ENCODE assay signal across 16 cellular contexts in the genomic region with DNA sequence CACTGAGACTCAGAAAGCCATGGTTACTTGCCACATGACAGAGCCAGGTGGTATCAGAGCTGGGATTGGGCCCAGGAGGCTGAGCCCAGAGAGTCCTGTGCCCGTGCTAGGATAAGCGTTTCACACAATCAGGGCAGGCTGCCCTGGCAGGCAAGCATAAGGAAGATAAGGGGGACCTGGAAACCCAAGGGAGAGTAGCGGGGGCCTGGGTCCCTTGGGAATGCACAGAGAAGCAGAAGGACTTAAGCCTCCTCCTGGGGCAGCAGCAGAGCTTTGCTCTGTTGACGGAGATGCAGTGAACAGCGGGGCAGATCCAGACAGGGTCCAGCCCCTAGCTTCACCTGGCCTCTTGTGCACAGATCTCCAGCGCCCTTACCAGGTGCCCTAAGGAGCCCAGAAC. TPM values are rescaled to one million over a fixed set of nuclear protein-coding genes. Genes with fewer than 3 reads are reported as not detected.
DNase-seq lines count a peak whose midpoint lies in the region; ATAC-seq and TF ChIP-seq lines count a peak whose summit lies in the region.
"Had no signal": no experiment of that assay in that cellular context is flagged by ENCODE, and none has a peak within 500 bp of the region (broad histone marks: within the 10 kb centered on the region; RNA-seq: fewer than 3 reads in every experiment).

No MANE protein-coding gene starts in this region.

- peaks cover 4 to 25% (median 15%) of the 10 kb centered on the region in 4 donors for H3K36me3 ChIP-seq in liver (ENCODE audit: control insufficient read depth in 4 of 4, insufficient read depth in 3 of 4, low read depth in 1 of 4, low read length in 3 of 4)

- WGBS in liver, result 73% methylated on average over 6 of the region's 6 CpGs

- H3K9me3 ChIP-seq in liver (ENCODE audit: control insufficient read depth in 4 of 4, low read length in 3 of 4), result no peaks in the 10 kb centered on the region
- H3K9me3 ChIP-seq: SK-N-SH had no signal

- peak; percentile 32 for DNase-seq in NCI-H2171 treated with DMSO at 0.1 percent for 48 hours (lab: John Stamatoyannopoulos, UW)
- DNase-seq in NCI-H2171 (lab: John Stamatoyannopoulos, UW), result no peak
- no peak for DNase-seq in RWPE1 (ENCODE audit: low spot score)
- no peak for DNase-seq in activated CD4-positive, CD25-positive, alpha-beta regulatory T cell (lab: John Stamatoyannopoulos, UW)
- DNase-seq in NCI-H226, result no peak
- DNase-seq: C1 segment of cervical spinal cord, DMS53, HFFc6, IMR-90, NCI-H187 treated with DMSO at 0.1 percent for 48 hours, NCI-H748 treated with DMSO at 0.1 percent for 48 hours, PC-9, SK-N-SH had no signal

- H3K9ac ChIP-seq in liver (ENCODE audit: low read depth in 1 of 2, low read length in 2 of 2), result no peak overlapping the region
- H3K9ac ChIP-seq: SK-N-SH had no signal

- no peak overlapping the region for H3K4me3 ChIP-seq in liver (ENCODE audit: low read depth in 1 of 3, low read length in 3 of 3)
- H3K4me3 ChIP-seq: PC-9 had no signal

- H3K4me1 ChIP-seq in liver (ENCODE audit: control insufficient read depth in 4 of 4, insufficient read depth in 4 of 4, low read length in 3 of 4), result peaks cover 5 to 35% (median 20%) of the 10 kb centered on the region in 4 donors

- POLR2A ChIA-PET in RWPE1 (lab: Yijun Ruan, JAX; ENCODE audit: low non-redundant PET), result no interaction called here

- no peak for ATAC-seq in GM21786 (IDR thresholded peaks at IDR 0.05; ENCODE audit: unreplicated experiment)

- no peak for TF ChIP-seq CTCF in 22Rv1 (IDR thresholded peaks at IDR 0.05)
- TF ChIP-seq CTCF in RWPE1 (conservative IDR thresholded peaks at IDR 0.05; ENCODE audit: low read depth), result no peak
- no peak for TF ChIP-seq CTCF in liver (IDR thresholded peaks at IDR 0.05; ENCODE audit: low read depth, low read length, missing input control)

- TF ChIP-seq RAD21 in liver (IDR thresholded peaks at IDR 0.05), result no peak

- no peaks in the 10 kb centered on the region for H3K27me3 ChIP-seq in liver (ENCODE audit: control insufficient read depth in 4 of 4, insufficient read depth in 4 of 4, low read length in 3 of 4)

- H3K27ac ChIP-seq in 22Rv1, result peak overlapping the region; percentile 99
- H3K27ac ChIP-seq in RWPE1, result peak overlapping the region; percentile 67
- peak overlapping the region; percentile 67 to 79 for H3K27ac ChIP-seq in liver (ENCODE audit: low read depth in 1 of 2, low read length in 2 of 2)
- H3K27ac ChIP-seq: PC-9 had no signal

- CTCF ChIA-PET in RWPE1 (lab: Yijun Ruan, JAX), result interaction anchor here (1.3 kb wide), 1 partner anchor 35 kb away, joined by 3 read pairs; no protein-coding TSS in a partner anchor

TF ChIP-seq in liver, 16 proteins besides CTCF, POLR2A, EP300 and RAD21:
- no peak for TF ChIP-seq NR2F2 (IDR thresholded peaks at IDR 0.05)
- TF ChIP-seq, protein P1, sequence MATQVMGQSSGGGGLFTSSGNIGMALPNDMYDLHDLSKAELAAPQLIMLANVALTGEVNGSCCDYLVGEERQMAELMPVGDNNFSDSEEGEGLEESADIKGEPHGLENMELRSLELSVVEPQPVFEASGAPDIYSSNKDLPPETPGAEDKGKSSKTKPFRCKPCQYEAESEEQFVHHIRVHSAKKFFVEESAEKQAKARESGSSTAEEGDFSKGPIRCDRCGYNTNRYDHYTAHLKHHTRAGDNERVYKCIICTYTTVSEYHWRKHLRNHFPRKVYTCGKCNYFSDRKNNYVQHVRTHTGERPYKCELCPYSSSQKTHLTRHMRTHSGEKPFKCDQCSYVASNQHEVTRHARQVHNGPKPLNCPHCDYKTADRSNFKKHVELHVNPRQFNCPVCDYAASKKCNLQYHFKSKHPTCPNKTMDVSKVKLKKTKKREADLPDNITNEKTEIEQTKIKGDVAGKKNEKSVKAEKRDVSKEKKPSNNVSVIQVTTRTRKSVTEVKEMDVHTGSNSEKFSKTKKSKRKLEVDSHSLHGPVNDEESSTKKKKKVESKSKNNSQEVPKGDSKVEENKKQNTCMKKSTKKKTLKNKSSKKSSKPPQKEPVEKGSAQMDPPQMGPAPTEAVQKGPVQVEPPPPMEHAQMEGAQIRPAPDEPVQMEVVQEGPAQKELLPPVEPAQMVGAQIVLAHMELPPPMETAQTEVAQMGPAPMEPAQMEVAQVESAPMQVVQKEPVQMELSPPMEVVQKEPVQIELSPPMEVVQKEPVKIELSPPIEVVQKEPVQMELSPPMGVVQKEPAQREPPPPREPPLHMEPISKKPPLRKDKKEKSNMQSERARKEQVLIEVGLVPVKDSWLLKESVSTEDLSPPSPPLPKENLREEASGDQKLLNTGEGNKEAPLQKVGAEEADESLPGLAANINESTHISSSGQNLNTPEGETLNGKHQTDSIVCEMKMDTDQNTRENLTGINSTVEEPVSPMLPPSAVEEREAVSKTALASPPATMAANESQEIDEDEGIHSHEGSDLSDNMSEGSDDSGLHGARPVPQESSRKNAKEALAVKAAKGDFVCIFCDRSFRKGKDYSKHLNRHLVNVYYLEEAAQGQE (IDR thresholded peaks at IDR 0.05), result no peak
- no peak for TF ChIP-seq MAX (IDR thresholded peaks at IDR 0.05)
- no peak for TF ChIP-seq YY1 (IDR thresholded peaks at IDR 0.05)
- no peak for TF ChIP-seq HNF4G (IDR thresholded peaks at IDR 0.05)
- no peak for TF ChIP-seq EGR1 (IDR thresholded peaks at IDR 0.05; ENCODE audit: low read depth in 2 of 2)

RNA-seq across cellular contexts. Expression of gene TRIB3, which starts 8.7 kb away (rescaled TPM):
- 10 to 100 TPM in 1 of 2 donors, 1 to 10 TPM in 1; 4.8 to 36.3 TPM for total RNA-seq in liver
- polyA plus RNA-seq in liver, result 10 to 100 TPM; 41.2 to 63.1 TPM

RNA-seq across cellular contexts. Expression of gene RBCK1, which starts 18.9 kb away (rescaled TPM):
- 10 to 100 TPM; 18.0 to 48.3 TPM for total RNA-seq in liver
- 10 to 100 TPM; 61.3 to 62.6 TPM for polyA plus RNA-seq in liver

RNA-seq across cellular contexts. Expression of gene NRSN2, which starts 42.3 kb away (rescaled TPM):
- 10 to 100 TPM in 1 of 2 donors, 1 to 10 TPM in 1; 1.9 to 12.0 TPM for total RNA-seq in liver
- polyA plus RNA-seq in liver, result 1 to 10 TPM; 3.5 to 6.0 TPM
